In the genomic region with DNA sequence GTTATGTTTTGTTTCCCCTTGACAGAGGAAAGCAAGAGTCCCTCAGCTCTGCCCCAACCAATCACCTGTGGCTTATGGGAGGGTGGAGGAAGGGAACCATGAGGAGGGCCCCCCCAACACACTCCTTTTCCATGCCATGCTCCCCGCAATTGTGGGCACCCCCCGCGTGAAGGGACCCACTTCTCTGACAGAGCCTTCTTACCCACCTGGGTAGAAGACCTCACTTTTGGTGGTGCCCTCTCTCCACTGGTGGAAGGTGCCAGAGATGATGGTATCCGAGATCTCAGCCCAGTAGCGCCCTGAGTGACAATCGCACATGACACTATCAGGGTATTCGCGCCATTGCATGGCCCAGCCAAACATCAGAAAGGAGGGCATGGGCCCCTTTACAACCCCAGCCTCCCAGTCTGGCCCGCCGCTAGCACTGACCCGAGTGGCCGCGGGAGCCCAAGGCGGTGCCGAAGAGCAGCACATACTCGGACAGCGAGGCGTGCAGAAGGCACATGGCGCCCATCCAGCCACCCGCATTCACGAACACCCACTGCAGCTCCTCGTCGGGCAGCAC, we compare ENCODE assay signal across 8 cellular contexts. TPM values are rescaled to one million over a fixed set of nuclear protein-coding genes. Genes with fewer than 3 reads are reported as not detected.
DNase-seq lines count a peak whose midpoint lies in the region; ATAC-seq and TF ChIP-seq lines count a peak whose summit lies in the region.

No MANE protein-coding gene starts in this region.

- peak overlapping the region; percentile 99 for H3K4me3 ChIP-seq in Caco-2 (ENCODE audit: low read depth, low read length)
- H3K4me3 ChIP-seq in hepatocyte, result peak overlapping the region; percentile 23

- peak overlapping the region; percentile 84 for H2AFZ ChIP-seq in hepatocyte

- H3K4me2 ChIP-seq in hepatocyte, result peak overlapping the region; percentile 90

- no peaks in the 10 kb centered on the region for H3K9me3 ChIP-seq in Caco-2
- H3K9me3 ChIP-seq in hepatocyte (ENCODE audit: low read depth), result no peaks in the 10 kb centered on the region

- H3K27me3 ChIP-seq in Caco-2 (replicated peaks; ENCODE audit: control insufficient read depth, insufficient read depth, low read length) (no peaks in the 10 kb centered on the region), hepatocyte (no peaks in the 10 kb centered on the region)

- H3K9me2 ChIP-seq in hepatocyte (replicated peaks; ENCODE audit: insufficient read depth), result no peaks in the 10 kb centered on the region

- intact Hi-C loops in Caco-2 (cut with micrococcal nuclease; ENCODE audit: unreplicated experiment), result loop anchor here (1.0 kb wide), 2 partner anchors 9 to 15 kb away; partner anchors contain the start of genes GALT and IL11RA
- intact Hi-C loops in activated T-helper 2 cell treated with anti-CD3 and anti-CD28 coated beads, Interferon-gamma antibody, Interleukin-2, Interleukin-4, amounts not matched to agents 10 μg/mL and 5 μg/mL and 100 μg/mL, durations not matched to agents 14 hours and 24 hours and 36 hours (cut with micrococcal nuclease), result loop anchor here (1.0 to 5.0 kb wide), 2 partner anchors 9 to 35 kb away; partner anchors contain the start of gene GALT

- H4K20me1 ChIP-seq in hepatocyte (ENCODE audit: insufficient read depth, poor library complexity, severe bottlenecking), result no peaks in the 10 kb centered on the region

- H3K27ac ChIP-seq in hepatocyte, result peak overlapping the region; percentile 65

- POLR2A ChIA-PET in Caco-2 (lab: Charles Lee), result interaction anchor here (0.5 to 1.3 kb wide), 3 partner anchors 10 to 188 kb away, joined by 3 to 11 read pairs (median 7); partner anchors contain the start of genes GALT and IL11RA

- H3K9me3 Mint-ChIP-seq in Caco-2 (ENCODE audit: unreplicated experiment), result no peaks in the 10 kb centered on the region
- no peaks in the 10 kb centered on the region for H3K9me3 Mint-ChIP-seq in activated T-helper 2 cell treated with anti-CD3 and anti-CD28 coated beads, Interferon-gamma antibody, Interleukin-2, Interleukin-4, amounts not matched to agents 10 μg/mL and 5 μg/mL and 100 μg/mL, durations not matched to agents 14 hours and 24 hours and 36 hours

- DNase-seq in Caco-2 (no peak), hepatocyte (ENCODE audit: low spot score) (no peak), NCI-H146 treated with DMSO at 0.1 percent for 48 hours (lab: John Stamatoyannopoulos, UW; ENCODE audit: unreplicated experiment) (no peak), NCI-H1694 (lab: John Stamatoyannopoulos, UW) (no peak), NCI-H1092 (lab: John Stamatoyannopoulos, UW) (no peak)
- no peak for DNase-seq in activated T-helper 2 cell treated with anti-CD3 and anti-CD28 coated beads, Interferon-gamma antibody, Interleukin-2, Interleukin-4, amounts not matched to agents 10 μg/mL and 5 μg/mL and 100 μg/mL, durations not matched to agents 14 hours and 24 hours and 36 hours (ENCODE audit: low spot score)
- DNase-seq in stimulated activated CD4-positive, alpha-beta T cell treated with anti-CD3 and anti-CD28 coated beads, Interleukin-4, amount 100 ng/mL, for 24 hours, result peak; percentile 45

- H3K4me1 Mint-ChIP-seq in Caco-2 (ENCODE audit: low read depth, unreplicated experiment), result peaks cover 7% of the 10 kb centered on the region
- H3K4me1 Mint-ChIP-seq in activated T-helper 2 cell treated with anti-CD3 and anti-CD28 coated beads, Interferon-gamma antibody, Interleukin-2, Interleukin-4, amounts not matched to agents 10 μg/mL and 5 μg/mL and 100 μg/mL, durations not matched to agents 14 hours and 24 hours and 36 hours (ENCODE audit: low read depth), result peaks cover 31% of the 10 kb centered on the region

- no peaks in the 10 kb centered on the region for H3K4me1 ChIP-seq in Caco-2
- H3K4me1 ChIP-seq in hepatocyte (ENCODE audit: insufficient read depth), result peaks cover 20% of the 10 kb centered on the region

- H3K27ac Mint-ChIP-seq in Caco-2 (ENCODE audit: unreplicated experiment), result peak overlapping the region; percentile 64
- H3K27ac Mint-ChIP-seq in activated T-helper 2 cell treated with anti-CD3 and anti-CD28 coated beads, Interferon-gamma antibody, Interleukin-2, Interleukin-4, amounts not matched to agents 10 μg/mL and 5 μg/mL and 100 μg/mL, durations not matched to agents 14 hours and 24 hours and 36 hours, result peak overlapping the region; percentile 83

- BruUV-seq in Caco-2 (replicated peaks; lab: Mats Ljungman, UMichigan), result no TSS peak

- peak; percentile 9 for ATAC-seq in HG03095 (IDR thresholded peaks at IDR 0.05; ENCODE audit: unreplicated experiment)

- peak overlapping the region; percentile 83 for H3K4me3 Mint-ChIP-seq in Caco-2 (ENCODE audit: unreplicated experiment)
- H3K4me3 Mint-ChIP-seq in activated T-helper 2 cell treated with anti-CD3 and anti-CD28 coated beads, Interferon-gamma antibody, Interleukin-2, Interleukin-4, amounts not matched to agents 10 μg/mL and 5 μg/mL and 100 μg/mL, durations not matched to agents 14 hours and 24 hours and 36 hours (ENCODE audit: low read depth), result peak overlapping the region; percentile 97

- no peak for TF ChIP-seq CTCF in Caco-2 (IDR thresholded peaks at IDR 0.05; ENCODE audit: insufficient read depth in 1 of 2, low read depth in 1 of 2, low read length in 1 of 2, severe bottlenecking in 1 of 2, unreplicated experiment in 1 of 2)
- TF ChIP-seq CTCF in hepatocyte (IDR thresholded peaks at IDR 0.05; ENCODE audit: poor library complexity), result no peak

- peaks cover 1% of the 10 kb centered on the region; the same call in 1 of the 2 replicates for H3K36me3 ChIP-seq in Caco-2 (ENCODE audit: control insufficient read depth, insufficient read depth, low read length)
- H3K36me3 ChIP-seq in hepatocyte (replicated peaks; ENCODE audit: insufficient read depth, low read depth), result no peaks in the 10 kb centered on the region

- peaks cover 10% of the 10 kb centered on the region for H3K36me3 Mint-ChIP-seq in Caco-2 (ENCODE audit: insufficient read depth, unreplicated experiment)
- H3K36me3 Mint-ChIP-seq in activated T-helper 2 cell treated with anti-CD3 and anti-CD28 coated beads, Interferon-gamma antibody, Interleukin-2, Interleukin-4, amounts not matched to agents 10 μg/mL and 5 μg/mL and 100 μg/mL, durations not matched to agents 14 hours and 24 hours and 36 hours (ENCODE audit: low read depth), result peaks cover 40% of the 10 kb centered on the region

- CTCF ChIA-PET in Caco-2 (lab: Charles Lee), result interaction anchor here (0.6 to 3.0 kb wide), 6 partner anchors 9 to 1870 kb away, joined by 3 to 25 read pairs (median 4); partner anchors contain the start of gene GALT

- peaks cover 12% of the 10 kb centered on the region for H3K79me2 ChIP-seq in hepatocyte

- H3K27me3 Mint-ChIP-seq in Caco-2 (ENCODE audit: insufficient read depth, unreplicated experiment), result no peaks in the 10 kb centered on the region
- no peaks in the 10 kb centered on the region for H3K27me3 Mint-ChIP-seq in activated T-helper 2 cell treated with anti-CD3 and anti-CD28 coated beads, Interferon-gamma antibody, Interleukin-2, Interleukin-4, amounts not matched to agents 10 μg/mL and 5 μg/mL and 100 μg/mL, durations not matched to agents 14 hours and 24 hours and 36 hours (ENCODE audit: low read depth)

- WGBS in hepatocyte (ENCODE audit: low lambda C conversion rate, missing lambda C conversion rate), result 13% methylated on average over 22 of the region's 23 CpGs

RNA-seq across cellular contexts. Expression of gene SIGMAR1, which starts 0.7 kb away (rescaled TPM):
- total RNA-seq in Caco-2 (2022) (102 and 103 TPM in 2 replicates), hepatocyte (126 and 141 TPM in 2 replicates)
- 105 and 109 TPM in 2 replicates for total RNA-seq in activated T-helper 2 cell treated with anti-CD3 and anti-CD28 coated beads, Interferon-gamma antibody, Interleukin-2, Interleukin-4, amounts not matched to agents 10 μg/mL and 5 μg/mL and 100 μg/mL, durations not matched to agents 14 hours and 24 hours and 36 hours
- 212 and 240 TPM in 2 replicates for polyA plus RNA-seq in hepatocyte

RNA-seq across cellular contexts. Expression of gene ARID3C, which starts 8.0 kb away (rescaled TPM):
- total RNA-seq in Caco-2 (2022), result not detected in 2 replicates
- 0.14 and 0.21 TPM in 2 replicates for total RNA-seq in activated T-helper 2 cell treated with anti-CD3 and anti-CD28 coated beads, Interferon-gamma antibody, Interleukin-2, Interleukin-4, amounts not matched to agents 10 μg/mL and 5 μg/mL and 100 μg/mL, durations not matched to agents 14 hours and 24 hours and 36 hours
- total RNA-seq in hepatocyte, result 0.27 TPM in 1 of 2 replicates, not detected in the other
- polyA plus RNA-seq in hepatocyte, result 0.21 TPM in 1 of 2 replicates, not detected in the other

RNA-seq across cellular contexts. Expression of gene GALT, which starts 9.6 kb away (rescaled TPM):
- 50.1 and 52.0 TPM in 2 replicates for total RNA-seq in Caco-2 (2022)
- total RNA-seq in activated T-helper 2 cell treated with anti-CD3 and anti-CD28 coated beads, Interferon-gamma antibody, Interleukin-2, Interleukin-4, amounts not matched to agents 10 μg/mL and 5 μg/mL and 100 μg/mL, durations not matched to agents 14 hours and 24 hours and 36 hours, result 74.3 and 78.4 TPM in 2 replicates
- total RNA-seq in hepatocyte, result 46.1 and 53.2 TPM in 2 replicates
- polyA plus RNA-seq in hepatocyte, result 119 and 121 TPM in 2 replicates

RNA-seq across cellular contexts. Expression of gene IL11RA, which starts 15.1 kb away (rescaled TPM):
- total RNA-seq in Caco-2 (2022) (5.6 and 7.1 TPM in 2 replicates), hepatocyte (69.4 and 74.6 TPM in 2 replicates)
- 27.4 and 33.8 TPM in 2 replicates for total RNA-seq in activated T-helper 2 cell treated with anti-CD3 and anti-CD28 coated beads, Interferon-gamma antibody, Interleukin-2, Interleukin-4, amounts not matched to agents 10 μg/mL and 5 μg/mL and 100 μg/mL, durations not matched to agents 14 hours and 24 hours and 36 hours
- polyA plus RNA-seq in hepatocyte, result 91.8 and 97.2 TPM in 2 replicates

RNA-seq across cellular contexts. Expression of gene DCTN3, which starts 16.6 kb away (rescaled TPM):
- 66.1 and 70.0 TPM in 2 replicates for total RNA-seq in Caco-2 (2022)
- total RNA-seq in activated T-helper 2 cell treated with anti-CD3 and anti-CD28 coated beads, Interferon-gamma antibody, Interleukin-2, Interleukin-4, amounts not matched to agents 10 μg/mL and 5 μg/mL and 100 μg/mL, durations not matched to agents 14 hours and 24 hours and 36 hours, result 57.8 and 65.5 TPM in 2 replicates
- total RNA-seq in hepatocyte, result 60.3 and 75.0 TPM in 2 replicates
- 83.1 and 114 TPM in 2 replicates for polyA plus RNA-seq in hepatocyte
